ENCODE assay signal across 2 cellular contexts in genomic region chr3:111541911-111542483, GRCh38.
A peak's percentile ranks its signal among the peaks of the same experiment; 100 is the strongest.
TF ChIP-seq lines count a peak whose summit lies in the region.

Gene CD96 (plus strand): TSS chr3:111542197. CDS start chr3:111542249, 52 bp downstream.

TF ChIP-seq in HCT116, 20 proteins besides CTCF, POLR2A, EP300 and RAD21:
- TF ChIP-seq SP1 (IDR thresholded peaks at IDR 0.05; ENCODE audit: low read depth) (no peak), YY1 (IDR thresholded peaks at IDR 0.05; ENCODE audit: extremely low read depth, insufficient replicate concordance, low read depth, low read length) (no peak), MAX (IDR thresholded peaks at IDR 0.05) (no peak), ELF1 (IDR thresholded peaks at IDR 0.05; ENCODE audit: borderline replicate concordance, low read depth) (no peak), REST (IDR thresholded peaks at IDR 0.05; ENCODE audit: low read depth) (no peak), CEBPB (IDR thresholded peaks at IDR 0.05; ENCODE audit: low read depth) (no peak), EZH2 (IDR thresholded peaks at IDR 0.05) (no peak), POLR2AphosphoS5 (IDR thresholded peaks at IDR 0.05; ENCODE audit: low read depth, low read length) (no peak), EGR1 (IDR thresholded peaks at IDR 0.05; ENCODE audit: low read depth) (no peak), JUND (IDR thresholded peaks at IDR 0.05) (no peak), FOSL1 (IDR thresholded peaks at IDR 0.05; ENCODE audit: low read depth) (no peak), SIN3A (IDR thresholded peaks at IDR 0.05; ENCODE audit: low read depth) (no peak), ZBTB33 (IDR thresholded peaks at IDR 0.05; ENCODE audit: extremely low read depth, insufficient replicate concordance, low read length) (no peak), ATF3 (IDR thresholded peaks at IDR 0.05) (no peak), ZFX (IDR thresholded peaks at IDR 0.05) (no peak), TCF7L2 (IDR thresholded peaks at IDR 0.05; ENCODE audit: borderline replicate concordance, extremely low read depth, insufficient read depth, insufficient read length) (no peak), CBX3 (IDR thresholded peaks at IDR 0.05; ENCODE audit: low read depth) (no peak), EZH2phosphoT487 (IDR thresholded peaks at IDR 0.05; ENCODE audit: borderline replicate concordance) (no peak), SRF (IDR thresholded peaks at IDR 0.05; ENCODE audit: low read depth) (no peak), ZNF274 (IDR thresholded peaks at IDR 0.05; ENCODE audit: low read depth, low read length) (no peak)
TF ChIP-seq in HCT116: peak in this region for 0.

TF ChIP-seq in GM12878, 131 proteins besides CTCF, POLR2A, EP300 and RAD21:
- TF ChIP-seq JUNB (IDR thresholded peaks at IDR 0.05): peak; percentile 62
- TF ChIP-seq SKIL (IDR thresholded peaks at IDR 0.05; ENCODE audit: low read depth, poor library complexity, severe bottlenecking): no peak
- TF ChIP-seq RELB (IDR thresholded peaks at IDR 0.05; ENCODE audit: low read depth): peak; percentile 38; the same call in 1 of the 2 replicates
- TF ChIP-seq CHD1 (IDR thresholded peaks at IDR 0.05; ENCODE audit: low read depth, low read length): no peak
- TF ChIP-seq IKZF2 (IDR thresholded peaks at IDR 0.05): peak; percentile 27 to 40; a peak in 2 of 4 replicates
- no peak for TF ChIP-seq SIX5 (IDR thresholded peaks at IDR 0.05; ENCODE audit: low read depth, low read length, severe bottlenecking)
- TF ChIP-seq BMI1 (IDR thresholded peaks at IDR 0.05; ENCODE audit: borderline replicate concordance): 0 out of 2 replicates have a peak, but pooled peaks have one; percentile 40
- TF ChIP-seq ATF7 (IDR thresholded peaks at IDR 0.05; ENCODE audit: low read depth): peak; percentile 64
- no peak for TF ChIP-seq MTA3 (IDR thresholded peaks at IDR 0.05; ENCODE audit: borderline replicate concordance, low read length)
- peak; percentile 47 for TF ChIP-seq RUNX3 (IDR thresholded peaks at IDR 0.05; ENCODE audit: low read length)
- no peak for TF ChIP-seq POLR2AphosphoS2 (IDR thresholded peaks at IDR 0.05; ENCODE audit: low read depth, low read length)
- 0 out of 2 replicates have a peak, but pooled peaks have one; percentile 35 for TF ChIP-seq NBN (IDR thresholded peaks at IDR 0.05)
- peak; percentile 14; the same call in 1 of the 2 replicates for TF ChIP-seq NFIC (IDR thresholded peaks at IDR 0.05; ENCODE audit: low read depth, low read length)
- no peak for TF ChIP-seq ZNF687 (IDR thresholded peaks at IDR 0.05)
- TF ChIP-seq NR2F1 (conservative IDR thresholded peaks at IDR 0.05): no peak
- TF ChIP-seq POLR2AphosphoS5 (IDR thresholded peaks at IDR 0.05; ENCODE audit: low read length): no peak
- no peak for TF ChIP-seq IRF4 (IDR thresholded peaks at IDR 0.05; ENCODE audit: low read depth, low read length)
- peak; percentile 18 for TF ChIP-seq SMAD1 (IDR thresholded peaks at IDR 0.05; ENCODE audit: low read depth, partially characterized antibody)
- TF ChIP-seq ETV6 (conservative IDR thresholded peaks at IDR 0.05 in 1 of 2, IDR thresholded peaks at IDR 0.05 in 1 of 2; ENCODE audit: borderline replicate concordance in 1 of 2, low read depth in 1 of 2): peak in 1 of 2 experiments; percentile 31; a peak in 1 of 4 replicates
- 0 out of 2 replicates have a peak, but pooled peaks have one; percentile 25 for TF ChIP-seq MLLT1 (IDR thresholded peaks at IDR 0.05)
- TF ChIP-seq MTA2 (IDR thresholded peaks at IDR 0.05; ENCODE audit: low read depth): peak; percentile 42; the same call in 1 of the 2 replicates
- TF ChIP-seq HDAC6 (IDR thresholded peaks at IDR 0.05; ENCODE audit: unreplicated experiment): no peak
- TF ChIP-seq PML (IDR thresholded peaks at IDR 0.05; ENCODE audit: low read length): no peak
- no peak for TF ChIP-seq RBBP5 (conservative IDR thresholded peaks at IDR 0.05)
- no peak for TF ChIP-seq STAT1 (conservative IDR thresholded peaks at IDR 0.05)
- no peak for TF ChIP-seq USF2 (IDR thresholded peaks at IDR 0.05; ENCODE audit: borderline replicate concordance, low read depth, low read length)
- TF ChIP-seq TCF7 (IDR thresholded peaks at IDR 0.05; ENCODE audit: borderline replicate concordance): no peak
- TF ChIP-seq CREM (IDR thresholded peaks at IDR 0.05; ENCODE audit: low read depth): no peak
- TF ChIP-seq CUX1 (IDR thresholded peaks at IDR 0.05; ENCODE audit: insufficient replicate concordance, low read depth, low read length): peak; percentile 49
- peak; percentile 75; the same call in 1 of the 2 replicates for TF ChIP-seq MYB (IDR thresholded peaks at IDR 0.05; ENCODE audit: borderline replicate concordance, low read depth, low read length)
- TF ChIP-seq BCL11A (IDR thresholded peaks at IDR 0.05; ENCODE audit: low read depth, low read length): no peak
- TF ChIP-seq PKNOX1 (IDR thresholded peaks at IDR 0.05): peak; percentile 63
TF ChIP-seq in GM12878: peak in this region for 15.
